In the genomic region with DNA sequence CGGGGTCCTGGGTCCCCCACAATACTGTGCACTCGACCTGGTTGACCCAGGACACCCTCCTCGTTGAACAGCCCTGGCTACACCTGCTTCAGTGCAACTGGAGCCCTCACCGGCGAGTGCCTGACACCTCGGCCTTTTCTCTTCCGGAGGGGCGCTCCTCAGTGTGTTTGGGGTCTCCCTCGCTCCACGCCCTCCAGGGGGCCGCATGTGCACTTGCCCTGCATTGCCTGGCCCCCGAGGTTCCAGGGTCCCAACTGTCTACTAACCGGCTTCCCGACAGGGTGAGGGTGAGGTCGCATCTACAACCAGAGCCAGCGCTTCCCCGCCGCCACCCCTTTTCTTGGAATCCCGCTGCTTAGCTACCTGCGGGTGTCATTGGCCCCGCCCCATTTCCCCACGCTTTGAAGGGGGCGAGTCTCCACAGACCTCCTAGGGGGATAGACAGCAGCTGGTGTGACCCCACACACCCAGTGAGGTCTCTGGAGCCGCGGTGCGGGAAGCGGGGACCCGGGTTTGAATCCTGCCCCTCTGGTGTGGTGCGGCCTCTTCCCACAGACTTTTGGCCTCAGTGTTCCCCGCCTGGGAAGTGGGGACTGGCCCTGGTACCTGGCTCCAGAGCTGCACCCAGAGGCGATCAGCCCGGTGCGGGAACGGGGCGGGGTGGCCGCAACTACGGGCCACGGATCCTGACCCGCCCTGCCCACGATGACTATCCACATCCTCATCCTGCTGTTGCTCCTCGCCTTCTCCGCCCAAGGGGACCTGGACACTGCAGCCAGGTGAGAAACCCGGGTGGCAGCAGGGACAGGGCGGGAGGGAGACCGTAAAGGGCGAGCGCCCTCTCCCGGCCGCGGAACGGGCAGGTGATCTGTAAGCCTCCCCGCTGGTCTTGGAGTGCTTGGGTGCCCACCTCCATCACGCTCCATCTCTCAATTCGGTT, we compare ENCODE assay signal across 8 cellular contexts. TPM values are rescaled to one million over a fixed set of nuclear protein-coding genes. Genes with fewer than 3 reads are reported as not detected.
DNase-seq lines count a peak whose midpoint lies in the region; ATAC-seq and TF ChIP-seq lines count a peak whose summit lies in the region.

A gene with protein sequence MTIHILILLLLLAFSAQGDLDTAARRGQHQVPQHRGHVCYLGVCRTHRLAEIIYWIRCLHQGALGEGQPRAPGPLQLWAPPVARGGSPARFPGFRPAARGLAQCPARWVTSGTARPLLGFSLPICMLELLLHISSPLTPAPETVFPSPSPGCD (plus strand): TSS at position 462 of the 940 bp plus-strand sequence. CDS start 244 bp downstream, at position 706.

- H3K9me3 ChIP-seq in OCI-LY7 (ENCODE audit: low read length) (no peaks in the 10 kb centered on the region), mammary epithelial cell (replicated peaks; ENCODE audit: insufficient read depth, low read length) (no peaks in the 10 kb centered on the region), MG63 (no peaks in the 10 kb centered on the region)

- no peaks in the 10 kb centered on the region for H4K20me1 ChIP-seq in OCI-LY7 (ENCODE audit: insufficient read depth, low read length)
- peaks cover 2% of the 10 kb centered on the region for H4K20me1 ChIP-seq in mammary epithelial cell (ENCODE audit: insufficient read depth, low read length)

- CTCF ChIA-PET in OCI-LY7 (lab: Charles Lee; ENCODE audit: unreplicated experiment) (no interaction called here), mammary epithelial cell (lab: Charles Lee; ENCODE audit: low non-redundant PET) (no interaction called here)

- POLR2A ChIA-PET in OCI-LY7 (lab: Charles Lee), result no interaction called here

- H3K9ac ChIP-seq in mammary epithelial cell (ENCODE audit: insufficient read depth, low read length), result no peak within 1 kb of the TSS

- dilution Hi-C loops in mammary epithelial cell (cut with HindIII; ENCODE audit: low sequenced_read_pairs), result no loop called here

- H3K79me2 ChIP-seq in OCI-LY7 (ENCODE audit: insufficient read depth, low read depth, low read length), result no peaks in the 10 kb centered on the region
- peaks cover 4% of the 10 kb centered on the region for H3K79me2 ChIP-seq in mammary epithelial cell (ENCODE audit: insufficient read depth, low read length)

- 49% methylated on average over 28 of the region's 54 CpGs for WGBS in mammary epithelial cell (ENCODE audit: low coverage, missing lambda C conversion rate)

- intact Hi-C loops in OCI-LY7 (cut with micrococcal nuclease; ENCODE audit: unreplicated experiment) (no loop called here), mammary epithelial cell (cut with micrococcal nuclease) (loop anchor here (5.0 kb wide), 1 partner anchor 78 kb away; a partner anchor contains a TSS)

- H3K9me2 ChIP-seq in OCI-LY7 (ENCODE audit: insufficient read depth, low read length), result no peaks in the 10 kb centered on the region

- in situ Hi-C loops in mammary epithelial cell (cut with MboI; ENCODE audit: low sequenced_read_pairs in 2 of 2), result no loop called here

- TF ChIP-seq CTCF in OCI-LY7 (conservative IDR thresholded peaks at IDR 0.05; ENCODE audit: low read length), result no peak
- TF ChIP-seq CTCF in mammary epithelial cell (conservative IDR thresholded peaks at IDR 0.05 in 1 of 2, IDR thresholded peaks at IDR 0.05 in 1 of 2; ENCODE audit: extremely low read depth in 1 of 2, insufficient read depth in 1 of 2, low read depth in 1 of 2, low read length in 2 of 2), result peak; percentile 34 to 63

- BruUV-seq in OCI-LY7 (replicated peaks; lab: Mats Ljungman, UMichigan), result no TSS peak
- BruUV-seq in mammary epithelial cell (replicated peaks; lab: Mats Ljungman, UMichigan), result no TSS peak

- peaks cover 65% of the 10 kb centered on the region for H3K36me3 ChIP-seq in OCI-LY7 (ENCODE audit: insufficient read depth, low read length)
- H3K36me3 ChIP-seq in mammary epithelial cell (ENCODE audit: insufficient read depth, low read length), result peaks cover 3% of the 10 kb centered on the region
- H3K36me3 ChIP-seq in MG63, result peaks cover 25% of the 10 kb centered on the region

- H3K27ac ChIP-seq in OCI-LY7 (ENCODE audit: low read depth, low read length, poor library complexity, severe bottlenecking), result no peak within 1 kb of the TSS
- no peak within 1 kb of the TSS for H3K27ac ChIP-seq in mammary epithelial cell (ENCODE audit: insufficient read depth, low read depth, low read length)
- peak within 1 kb of the TSS; percentile 46 for H3K27ac ChIP-seq in layer of hippocampus (ENCODE audit: low read depth, low read length)

- ATAC-seq in GM18517 (IDR thresholded peaks at IDR 0.05; ENCODE audit: unreplicated experiment), result no peak

- H3K4me1 ChIP-seq in OCI-LY7 (ENCODE audit: insufficient read depth, low read length, poor library complexity, severe bottlenecking), result peaks cover 5% of the 10 kb centered on the region
- H3K4me1 ChIP-seq in mammary epithelial cell (ENCODE audit: insufficient read depth, low read length), result peaks cover 15% of the 10 kb centered on the region

- H3K4me3 ChIP-seq in OCI-LY7 (ENCODE audit: low read depth, low read length, poor library complexity, severe bottlenecking) (no peak within 1 kb of the TSS), mammary epithelial cell (replicated peaks in 1 of 3; ENCODE audit: insufficient read depth in 1 of 3, low read depth in 2 of 3, low read length in 3 of 3) (peak within 1 kb of the TSS in 1 of 3 experiments; percentile 5), MG63 (no peak within 1 kb of the TSS)

- DNase-seq in NCI-H2081 (lab: John Stamatoyannopoulos, UW) (peak; percentile 70 to 77), NCI-H2081 treated with DMSO at 0.1 percent for 48 hours (lab: John Stamatoyannopoulos, UW) (no peak), OCI-LY7 (ENCODE audit: low spot score) (no peak), mammary epithelial cell (no peak), MG63 (no peak)
- DNase-seq in stimulated activated CD8-positive, alpha-beta memory T cell treated with anti-CD3 and anti-CD28 coated beads, Interleukin-4, amount 100 ng/mL, for 48 hours, result peak; percentile 71

- H3K27me3 ChIP-seq in mammary epithelial cell (ENCODE audit: insufficient read depth, low read length) (peaks cover 5% of the 10 kb centered on the region), layer of hippocampus (ENCODE audit: control insufficient read depth, insufficient read depth, low read length) (no peaks in the 10 kb centered on the region), MG63 (no peaks in the 10 kb centered on the region)

- H2AFZ ChIP-seq in OCI-LY7 (ENCODE audit: low read length), result no peak within 1 kb of the TSS
- H2AFZ ChIP-seq in mammary epithelial cell (ENCODE audit: low read depth, low read length), result peak within 1 kb of the TSS; percentile 58

- H3K4me2 ChIP-seq in OCI-LY7 (ENCODE audit: low read length), result no peak within 1 kb of the TSS
- H3K4me2 ChIP-seq in mammary epithelial cell (ENCODE audit: insufficient read depth, low read depth, low read length), result peak within 1 kb of the TSS; percentile 60

RNA-seq across cellular contexts. Expression of the gene that starts here (rescaled TPM):
- 11.8 and 16.5 TPM in 2 replicates for total RNA-seq in OCI-LY7 (2014; rRNA removed; shearing (Covaris generic))
- 15.3 and 17.9 TPM in 2 replicates for total RNA-seq in OCI-LY7 (2022)
- total RNA-seq in mammary epithelial cell, result 1 to 10 TPM in 1 of 2 donors, under 1 TPM in 1; 0.50 to 3.0 TPM
- polyA plus RNA-seq in mammary epithelial cell, result 1.2 TPM
- 0.26 TPM for polyA minus RNA-seq in mammary epithelial cell
- total RNA-seq in MG63 (2014; rRNA removed; shearing (Covaris generic); ENCODE audit: low replicate concordance), result 0.33 and 1.4 TPM in 2 replicates

Comparison
In these comparisons a context has a peak if more than half of its experiments do, and no peak if none do; other contexts are left out.
1. DNase-seq: peak in NCI-H2081 (2 of 2) and stimulated activated CD8-positive, alpha-beta memory T cell treated with anti-CD3 and anti-CD28 coated beads, Interleukin-4, amount 100 ng/mL, for 48 hours (single experiment); none in NCI-H2081 treated with DMSO at 0.1 percent for 48 hours (single experiment), OCI-LY7 (single experiment), mammary epithelial cell (single experiment) and MG63 (single experiment).